In the genomic region with DNA sequence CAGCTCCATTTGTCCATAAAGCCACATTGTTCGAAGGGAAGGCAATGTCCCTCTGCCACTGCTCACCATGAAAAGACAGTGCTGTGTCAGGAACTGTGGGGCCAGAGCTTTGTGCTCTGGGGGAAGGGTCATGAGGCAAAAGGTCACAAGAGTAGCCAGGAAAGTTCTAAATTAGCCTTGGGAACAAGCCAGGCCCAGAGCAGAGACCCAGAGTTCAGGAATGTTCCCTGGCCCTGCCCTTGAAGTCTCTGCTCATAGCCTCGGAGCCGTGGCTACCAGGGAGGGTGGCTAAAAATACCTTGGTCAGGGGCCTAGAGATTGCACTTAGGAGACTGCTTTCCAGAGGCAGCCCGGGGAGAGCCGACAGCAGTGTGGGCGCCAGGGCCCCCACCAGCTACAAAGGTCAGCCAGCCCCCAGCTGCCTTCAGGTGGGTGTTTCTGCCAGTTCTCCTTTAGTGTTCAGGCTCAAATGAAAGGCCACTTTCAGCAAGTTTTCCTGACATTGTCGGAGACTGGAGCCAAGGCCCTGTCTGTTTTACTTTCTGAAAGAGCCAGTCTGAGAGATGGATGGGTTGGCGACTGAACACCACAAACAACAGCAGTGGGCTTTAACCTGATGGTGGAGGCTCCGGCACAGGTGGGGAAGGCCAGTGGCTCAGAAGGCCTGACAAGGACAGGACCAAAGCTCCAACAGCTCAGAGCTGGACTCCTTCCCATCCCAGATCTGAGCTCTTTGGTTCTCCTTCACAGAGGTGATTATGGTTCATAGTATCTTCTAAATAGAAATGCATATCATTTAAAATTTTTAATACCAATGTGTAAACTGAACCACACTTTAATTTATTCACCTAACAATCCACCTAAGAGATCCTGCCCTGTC, we compare ENCODE assay signal across 14 cellular contexts.
DNase-seq lines count a peak whose midpoint lies in the region; ATAC-seq and TF ChIP-seq lines count a peak whose summit lies in the region.
"Had no signal": no experiment of that assay in that cellular context is flagged by ENCODE, and none has a peak within 500 bp of the region (broad histone marks: within the 10 kb centered on the region; RNA-seq: fewer than 3 reads in every experiment).

No MANE protein-coding gene starts in this region.

- ATAC-seq in Right ventricle myocardium superior (ENCODE audit: poor library complexity), result peak; percentile 92
- no peak for ATAC-seq in HG03520 (IDR thresholded peaks at IDR 0.05; ENCODE audit: unreplicated experiment)
- no peak for ATAC-seq in GM18502 (IDR thresholded peaks at IDR 0.05; ENCODE audit: poor library complexity, unreplicated experiment)
- ATAC-seq: natural killer cell had no signal

- DNase-seq in PC-9, result no peak
- peak; percentile 71 for DNase-seq in Right ventricle myocardium superior
- peak; percentile 83 for DNase-seq in medulla oblongata (ENCODE audit: extremely low spot score)
- peak; percentile 64 for DNase-seq in superior temporal gyrus (ENCODE audit: extremely low spot score)
- no peak for DNase-seq in NCI-H1417 treated with DMSO at 0.1 percent for 48 hours (lab: John Stamatoyannopoulos, UW)
- DNase-seq in NCI-H524 (lab: John Stamatoyannopoulos, UW), result no peak
- DNase-seq: activated CD8-positive, alpha-beta memory T cell treated with anti-CD3 and anti-CD28 coated beads, Interleukin-2, amount 50 U/mL, for 4 hours; DMS 273 treated with DMSO at 0.1 percent for 48 hours; natural killer cell; NCI-H226; spleen; transverse colon had no signal

- H2AFZ ChIP-seq in PC-9, result no peak overlapping the region

- TF ChIP-seq CTCF in PC-9 (conservative IDR thresholded peaks at IDR 0.05), result no peak

- H3K4me1 ChIP-seq in PC-9 (replicated peaks; ENCODE audit: insufficient read depth), result peaks cover 17% of the 10 kb centered on the region
- H3K4me1 ChIP-seq: transverse colon had no signal

- no peak overlapping the region for H3K4me3 ChIP-seq in PC-9
- H3K4me3 ChIP-seq: spleen, transverse colon had no signal

- no peaks in the 10 kb centered on the region for H3F3A ChIP-seq in PC-9 (ENCODE audit: insufficient read depth, low read depth)

- H3K36me3 ChIP-seq in PC-9 (ENCODE audit: low read depth), result no peaks in the 10 kb centered on the region
- H3K36me3 ChIP-seq: spleen, transverse colon had no signal

- no peaks in the 10 kb centered on the region for H3K79me2 ChIP-seq in PC-9 (ENCODE audit: low read depth)

- no peaks in the 10 kb centered on the region for H3K9me3 ChIP-seq in PC-9 (ENCODE audit: insufficient read depth, low read depth)
- H3K9me3 ChIP-seq: transverse colon had no signal

- CTCF ChIA-PET in PC-9 (lab: Charles Lee), result no interaction called here

- intact Hi-C loops in PC-9 (cut with micrococcal nuclease; ENCODE audit: unreplicated experiment), result no loop called here
- intact Hi-C loops in Right ventricle myocardium superior (cut with DNase I), result loop anchor here (10.0 kb wide), 1 partner anchor 90 kb away; the partner anchor contains the start of genes FAM217B and PPP1R3D

- POLR2A ChIA-PET in PC-9 (lab: Charles Lee; ENCODE audit: unreplicated experiment), result no interaction called here

- no peaks in the 10 kb centered on the region for H3K9me2 ChIP-seq in PC-9 (ENCODE audit: insufficient read depth)

- H4K20me1 ChIP-seq in PC-9 (ENCODE audit: insufficient read depth), result no peaks in the 10 kb centered on the region

- BruUV-seq in PC-9 (replicated peaks; lab: Mats Ljungman, UMichigan), result no TSS peak

- peak overlapping the region; percentile 30 for H3K4me2 ChIP-seq in PC-9

- H3K27me3 ChIP-seq in PC-9 (ENCODE audit: insufficient read depth, low read depth), result no peaks in the 10 kb centered on the region
- H3K27me3 ChIP-seq: spleen, transverse colon had no signal

- H3K27ac ChIP-seq in PC-9, result no peak overlapping the region
- H3K27ac ChIP-seq: spleen, transverse colon had no signal

Comparison
In these comparisons a context has a peak if more than half of its experiments do, and no peak if none do; other contexts are left out.
1. DNase-seq: peak in Right ventricle myocardium superior (single experiment), medulla oblongata (single experiment) and superior temporal gyrus (single experiment); none in PC-9 (0 of 2), NCI-H1417 treated with DMSO at 0.1 percent for 48 hours (single experiment) and NCI-H524 (0 of 2).